14 cellular contexts compared by ENCODE assay signal in the genomic region with DNA sequence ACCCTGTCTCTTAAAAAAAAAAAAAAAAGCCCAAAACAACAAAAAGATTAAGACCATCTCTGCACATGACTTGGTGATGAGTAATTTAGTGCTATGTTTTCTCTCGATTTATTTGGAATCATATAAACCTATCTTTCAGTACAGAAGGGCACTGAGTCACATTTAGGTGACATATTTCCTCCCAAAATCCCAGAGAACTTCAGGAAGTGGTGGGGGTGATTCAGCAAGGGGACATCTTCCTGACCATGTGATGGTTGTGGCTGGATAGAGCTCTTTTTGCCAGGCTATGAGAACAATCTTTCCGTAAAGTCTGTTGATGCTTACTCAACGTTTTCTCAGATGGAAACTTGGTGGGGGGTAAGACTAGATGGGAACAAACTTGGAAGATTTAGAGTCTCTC. TPM values are rescaled to one million over a fixed set of nuclear protein-coding genes. Genes with fewer than 3 reads are reported as not detected.
A peak's percentile ranks its signal among the peaks of the same experiment; 100 is the strongest.
DNase-seq lines count a peak whose midpoint lies in the region; ATAC-seq, FAIRE-seq and TF ChIP-seq lines count a peak whose summit lies in the region.
"Had no signal": no experiment of that assay in that cellular context is flagged by ENCODE, and none has a peak within 500 bp of the region (broad histone marks: within the 10 kb centered on the region; RNA-seq: fewer than 3 reads in every experiment).

No MANE protein-coding gene starts in this region.

- peak in 1 of 2 experiments; percentile 23 for DNase-seq in A549 (ENCODE audit: low read depth in 1 of 2, low spot score in 1 of 2)
- DNase-seq in HCEC 1CT = peak; percentile 100
- peak; percentile 90 for DNase-seq in glomerular endothelial cell (ENCODE audit: extremely low read depth, low read depth, low spot score)
- DNase-seq in WTC11 (ENCODE audit: low spot score) = no peak
- DNase-seq in hippocampal formation (lab: John Stamatoyannopoulos, UW) = no peak
- DNase-seq in activated T-cell treated with anti-CD3 and anti-CD28 coated beads, Interleukin-2, amount 50 U/mL, for 4 hours = no peak
- DNase-seq: activated CD8-positive, alpha-beta memory T cell treated with anti-CD3 and anti-CD28 coated beads for 24 hours; head of caudate nucleus; KBM-7; NCI-H510A; stimulated activated naive B cell treated with anti-CD40 and anti-IgM and Interleukin-4, amounts not matched to agents 10 μg/mL and 1 μg/mL and 100 μg/mL, for 72 hours had no signal

- peak overlapping the region; percentile 31; the same call in 2 of the 3 replicates for H3K4me2 ChIP-seq in A549

- H3K36me3 Mint-ChIP-seq in activated T-helper 17 cell treated with anti-CD3 and anti-CD28 coated beads, Interleukin-2, amount 50 U/mL, for 72 hours (ENCODE audit: low read depth) = no peaks in the 10 kb centered on the region
- no peaks in the 10 kb centered on the region; the same call in 1 of the 2 replicates for H3K36me3 Mint-ChIP-seq in WTC11
- peaks cover 1% of the 10 kb centered on the region for H3K36me3 Mint-ChIP-seq in activated T-cell treated with anti-CD3 and anti-CD28 coated beads, Interleukin-2, amount 50 U/mL, for 4 hours (ENCODE audit: insufficient read depth)

- POLR2A ChIA-PET in A549 (lab: Yijun Ruan, JAX) = no interaction called here
- POLR2A ChIA-PET in WTC11 (lab: Charles Lee) = no interaction called here

- H3K27ac ChIP-seq in A549 = peak overlapping the region in 1 of 2 experiments; percentile 29; a peak in 3 of 6 replicates
- H3K27ac ChIP-seq: C4-2B had no signal

- no peaks in the 10 kb centered on the region for H3K9me3 Mint-ChIP-seq in activated T-helper 17 cell treated with anti-CD3 and anti-CD28 coated beads, Interleukin-2, amount 50 U/mL, for 72 hours
- no peaks in the 10 kb centered on the region for H3K9me3 Mint-ChIP-seq in WTC11
- H3K9me3 Mint-ChIP-seq in activated T-cell treated with anti-CD3 and anti-CD28 coated beads, Interleukin-2, amount 50 U/mL, for 4 hours = no peaks in the 10 kb centered on the region
- H3K9me3 Mint-ChIP-seq: stimulated activated naive B cell treated with anti-CD40 and anti-IgM and Interleukin-4, amounts not matched to agents 10 μg/mL and 1 μg/mL and 100 μg/mL, for 72 hours had no signal

- H3K27me3 Mint-ChIP-seq in activated T-helper 17 cell treated with anti-CD3 and anti-CD28 coated beads, Interleukin-2, amount 50 U/mL, for 72 hours = no peaks in the 10 kb centered on the region
- H3K27me3 Mint-ChIP-seq in WTC11 (ENCODE audit: low read depth) = no peaks in the 10 kb centered on the region
- H3K27me3 Mint-ChIP-seq in activated T-cell treated with anti-CD3 and anti-CD28 coated beads, Interleukin-2, amount 50 U/mL, for 4 hours (ENCODE audit: low read depth) = no peaks in the 10 kb centered on the region
- H3K27me3 Mint-ChIP-seq: stimulated activated naive B cell treated with anti-CD40 and anti-IgM and Interleukin-4, amounts not matched to agents 10 μg/mL and 1 μg/mL and 100 μg/mL, for 72 hours had no signal

- H3K4me1 ChIP-seq in A549 = peaks cover 39% of the 10 kb centered on the region

- H3K9me3 ChIP-seq in A549 = no peaks in the 10 kb centered on the region

- H3K4me3 Mint-ChIP-seq in activated T-helper 17 cell treated with anti-CD3 and anti-CD28 coated beads, Interleukin-2, amount 50 U/mL, for 72 hours = no peak overlapping the region
- H3K4me3 Mint-ChIP-seq in WTC11 = no peak overlapping the region
- H3K4me3 Mint-ChIP-seq in activated T-cell treated with anti-CD3 and anti-CD28 coated beads, Interleukin-2, amount 50 U/mL, for 4 hours = no peak overlapping the region
- H3K4me3 Mint-ChIP-seq: stimulated activated naive B cell treated with anti-CD40 and anti-IgM and Interleukin-4, amounts not matched to agents 10 μg/mL and 1 μg/mL and 100 μg/mL, for 72 hours had no signal

- ATAC-seq in A549 (peak in 1 of 2 experiments; percentile 28; a peak in 1 of 6 replicates), WTC11 (no peak), HG02588 (IDR thresholded peaks at IDR 0.05; ENCODE audit: unreplicated experiment) (no peak)
- ATAC-seq in activated T-helper 17 cell treated with anti-CD3 and anti-CD28 coated beads, Interleukin-2, amount 50 U/mL, for 72 hours (replicated peaks) = peak; percentile 7
- ATAC-seq in activated T-cell treated with anti-CD3 and anti-CD28 coated beads, Interleukin-2, amount 50 U/mL, for 4 hours = no peak
- ATAC-seq: stimulated activated naive B cell treated with anti-CD40 and anti-IgM and Interleukin-4, amounts not matched to agents 10 μg/mL and 1 μg/mL and 100 μg/mL, for 72 hours had no signal

- no peak for TF ChIP-seq CTCF in A549 (IDR thresholded peaks at IDR 0.05)
- no peak for TF ChIP-seq CTCF in WTC11 (IDR thresholded peaks at IDR 0.05)

- CTCF ChIA-PET in A549 (lab: Yijun Ruan, JAX) (interaction anchor here (0.8 to 1.5 kb wide), 3 partner anchors 12 to 139 kb away, joined by 3 to 4 read pairs (median 4); no protein-coding TSS in a partner anchor), WTC11 (lab: Charles Lee) (no interaction called here)

- TF ChIP-seq POLR2A in A549 (IDR thresholded peaks at IDR 0.05; ENCODE audit: low read length) = no peak

- H3K4me1 Mint-ChIP-seq in activated T-helper 17 cell treated with anti-CD3 and anti-CD28 coated beads, Interleukin-2, amount 50 U/mL, for 72 hours = peaks cover 3% of the 10 kb centered on the region
- H3K4me1 Mint-ChIP-seq in WTC11 = peaks cover 12% of the 10 kb centered on the region
- H3K4me1 Mint-ChIP-seq in activated T-cell treated with anti-CD3 and anti-CD28 coated beads, Interleukin-2, amount 50 U/mL, for 4 hours (ENCODE audit: low read depth) = peaks cover 2% of the 10 kb centered on the region

- no peak overlapping the region for H3K27ac Mint-ChIP-seq in activated T-helper 17 cell treated with anti-CD3 and anti-CD28 coated beads, Interleukin-2, amount 50 U/mL, for 72 hours
- H3K27ac Mint-ChIP-seq in WTC11 = no peak overlapping the region
- H3K27ac Mint-ChIP-seq: stimulated activated naive B cell treated with anti-CD40 and anti-IgM and Interleukin-4, amounts not matched to agents 10 μg/mL and 1 μg/mL and 100 μg/mL, for 72 hours had no signal

- H3K4me3 ChIP-seq in A549 = no peak overlapping the region

- FAIRE-seq in A549 (lab: Jason Lieb, UNC) = peak; percentile 32

- TF ChIP-seq RAD21 in A549 (conservative IDR thresholded peaks at IDR 0.05 in 1 of 2, IDR thresholded peaks at IDR 0.05 in 1 of 2) = no peak

- WGBS in A549 (ENCODE audit: missing lambda C conversion rate) = 29% methylated on average over 3 of the region's 3 CpGs

- TF ChIP-seq EP300 in A549 (IDR thresholded peaks at IDR 0.05) = no peak

TF ChIP-seq in A549, 52 proteins besides CTCF, POLR2A, EP300 and RAD21 (continues in another document):
- TF ChIP-seq RARB (CRISPR knock-in tag; IDR thresholded peaks at IDR 0.05) (no peak), KDM1A (IDR thresholded peaks at IDR 0.05; ENCODE audit: low read depth) (no peak), MAFK (IDR thresholded peaks at IDR 0.05; ENCODE audit: partially characterized antibody) (peak; percentile 46)
- TF ChIP-seq, protein P1, sequence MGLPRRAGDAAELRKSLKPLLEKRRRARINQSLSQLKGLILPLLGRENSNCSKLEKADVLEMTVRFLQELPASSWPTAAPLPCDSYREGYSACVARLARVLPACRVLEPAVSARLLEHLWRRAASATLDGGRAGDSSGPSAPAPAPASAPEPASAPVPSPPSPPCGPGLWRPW (IDR thresholded peaks at IDR 0.05) = no peak
- TF ChIP-seq, protein P2, sequence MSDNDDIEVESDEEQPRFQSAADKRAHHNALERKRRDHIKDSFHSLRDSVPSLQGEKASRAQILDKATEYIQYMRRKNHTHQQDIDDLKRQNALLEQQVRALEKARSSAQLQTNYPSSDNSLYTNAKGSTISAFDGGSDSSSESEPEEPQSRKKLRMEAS (IDR thresholded peaks at IDR 0.05) = no peak

TF ChIP-seq in WTC11, 78 proteins besides CTCF, POLR2A, EP300 and RAD21:
- TF ChIP-seq NFYB (CRISPR knock-in tag; conservative IDR thresholded peaks at IDR 0.05; ENCODE audit: low read depth) (no peak), ZNF232 (CRISPR knock-in tag; IDR thresholded peaks at IDR 0.05) (no peak), MYBL2 (CRISPR knock-in tag; IDR thresholded peaks at IDR 0.05) (no peak), NFATC4 (CRISPR knock-in tag; IDR thresholded peaks at IDR 0.05) (no peak)
- TF ChIP-seq, protein P3, sequence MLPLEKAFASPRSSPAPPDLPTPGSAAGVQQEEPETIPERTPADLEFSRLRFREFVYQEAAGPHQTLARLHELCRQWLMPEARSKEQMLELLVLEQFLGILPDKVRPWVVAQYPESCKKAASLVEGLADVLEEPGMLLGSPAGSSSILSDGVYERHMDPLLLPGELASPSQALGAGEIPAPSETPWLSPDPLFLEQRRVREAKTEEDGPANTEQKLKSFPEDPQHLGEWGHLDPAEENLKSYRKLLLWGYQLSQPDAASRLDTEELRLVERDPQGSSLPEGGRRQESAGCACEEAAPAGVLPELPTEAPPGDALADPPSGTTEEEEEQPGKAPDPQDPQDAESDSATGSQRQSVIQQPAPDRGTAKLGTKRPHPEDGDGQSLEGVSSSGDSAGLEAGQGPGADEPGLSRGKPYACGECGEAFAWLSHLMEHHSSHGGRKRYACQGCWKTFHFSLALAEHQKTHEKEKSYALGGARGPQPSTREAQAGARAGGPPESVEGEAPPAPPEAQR (CRISPR knock-in tag; IDR thresholded peaks at IDR 0.05) = no peak

RNA-seq across cellular contexts. Expression of gene PPFIBP1, which starts 50.0 kb away (rescaled TPM):
- 85.3 and 89.0 TPM in 2 replicates for polyA plus RNA-seq in A549 (2011; rRNA removed)
- 13.6 and 14.2 TPM in 2 replicates for polyA plus RNA-seq in A549 (2012; cell fraction: cytosol; rRNA removed)
- 13.3 and 25.1 TPM in 2 replicates for polyA plus RNA-seq in A549 (2012; cell fraction: nucleus; rRNA removed)
- 24.8 to 31.4 TPM (median 29.8 TPM) in 3 replicates for polyA plus RNA-seq in A549 (2017; fragmentation: RNase III; extraction: RNeasy Plus Mini Kit Qiagen cat#74134 plus additional on column Dnase treatment)
- 87.7 and 105 TPM in 2 replicates for polyA minus RNA-seq in A549 (2011; rRNA and poly(A)+ RNA removed)
- 10 to 100 TPM; 13.8 to 21.8 TPM for total RNA-seq in activated T-helper 17 cell treated with anti-CD3 and anti-CD28 coated beads, Interleukin-2, amount 50 U/mL, for 72 hours
- 125 and 161 TPM in 2 replicates for total RNA-seq in glomerular endothelial cell
- total RNA-seq in WTC11 (2021) = 22.3 to 28.7 TPM (median 27.7 TPM) in 3 replicates
- total RNA-seq in activated T-cell treated with anti-CD3 and anti-CD28 coated beads, Interleukin-2, amount 50 U/mL, for 4 hours = 10 to 100 TPM in 2 of 3 donors, 1 to 10 TPM in 1; 7.4 to 11.6 (median 10.9) TPM

Comparison
In these comparisons a context has a peak if more than half of its experiments do, and no peak if none do; other contexts are left out.
1. DNase-seq: peak in HCEC 1CT (single experiment) and glomerular endothelial cell (single experiment); none in WTC11 (single experiment), hippocampal formation (0 of 2) and activated T-cell treated with anti-CD3 and anti-CD28 coated beads, Interleukin-2, amount 50 U/mL, for 4 hours (single experiment).